In genomic region chr10:98134117-98134430, GRCh38 we compare ENCODE assay signal across 8 cellular contexts. TPM values are rescaled to one million over a fixed set of nuclear protein-coding genes. Genes with fewer than 3 reads are reported as not detected.
DNase-seq lines count a peak whose midpoint lies in the region; ATAC-seq and TF ChIP-seq lines count a peak whose summit lies in the region.

No MANE protein-coding gene starts in this region.

- intact Hi-C loops in psoas muscle (cut with DNase I) = no loop called here

- TF ChIP-seq POLR2A in Peyer's patch (IDR thresholded peaks at IDR 0.05) = no peak

- ATAC-seq in esophagus mucosa (peak; percentile 36), psoas muscle (peak in 1 of 4 donors; percentile 29), HG02588 (IDR thresholded peaks at IDR 0.05; ENCODE audit: unreplicated experiment) (no peak)

- H3K9me3 ChIP-seq in Peyer's patch (no peaks in the 10 kb centered on the region), psoas muscle (no peaks in the 10 kb centered on the region)

- H3K27me3 ChIP-seq in Peyer's patch = no peaks in the 10 kb centered on the region
- H3K27me3 ChIP-seq in psoas muscle (ENCODE audit: insufficient read depth in 3 of 3, low read length in 2 of 3) = no peaks in the 10 kb centered on the region

- WGBS in psoas muscle, 3 donors = 54 to 71% (median 61%) methylated on average over 5 of the region's 5 CpGs

- peak overlapping the region; percentile 86 for H3K4me3 ChIP-seq in GM12875 (ENCODE audit: low read depth, low read length)
- H3K4me3 ChIP-seq in Peyer's patch = peak overlapping the region; percentile 85 to 98 (median 92)
- peak overlapping the region; percentile 100 for H3K4me3 ChIP-seq in psoas muscle

- H3K27ac ChIP-seq in Peyer's patch (peak overlapping the region; percentile 90 to 95 (median 91)), psoas muscle (peak overlapping the region; percentile 99)

- H3K36me3 ChIP-seq in Peyer's patch (no peaks in the 10 kb centered on the region), psoas muscle (ENCODE audit: insufficient read depth in 1 of 2, low read depth in 1 of 2) (no peaks in the 10 kb centered on the region)

- H3K4me1 ChIP-seq in Peyer's patch (peaks cover 0 to 28% (median 2%) of the 10 kb centered on the region in 4 donors), psoas muscle (peaks cover 13% of the 10 kb centered on the region)

- DNase-seq in Peyer's patch (no peak), psoas muscle (no peak), nucleus accumbens (lab: John Stamatoyannopoulos, UW) (no peak), GM10266 (ENCODE audit: extremely low spot score) (no peak)
- DNase-seq in stimulated activated naive CD4-positive, alpha-beta T cell treated with Interleukin-2 at 50 U/mL for 16 hours (lab: John Stamatoyannopoulos, UW) = no peak

- TF ChIP-seq CTCF in GM12875 (IDR thresholded peaks at IDR 0.05; ENCODE audit: borderline replicate concordance, insufficient read depth, low read depth, low read length) = no peak
- TF ChIP-seq CTCF in Peyer's patch (IDR thresholded peaks at IDR 0.05) = no peak
- TF ChIP-seq CTCF in psoas muscle (IDR thresholded peaks at IDR 0.05) = no peak
- TF ChIP-seq CTCF in GM10266 (IDR thresholded peaks at IDR 0.05; ENCODE audit: control insufficient read depth, insufficient read depth, low read depth, missing control alignments) = no peak

RNA-seq across cellular contexts. Expression of gene R3HCC1L, which starts 0.4 kb away (rescaled TPM):
- total RNA-seq in Peyer's patch = 10 to 100 TPM; 16.4 to 22.3 (median 18.8) TPM
- 7.7 TPM for total RNA-seq in esophagus mucosa
- total RNA-seq in psoas muscle = 10 to 100 TPM in 1 of 4 donors, 1 to 10 TPM in 3; 5.2 to 10.3 (median 5.7) TPM
- polyA plus RNA-seq in psoas muscle = 10 to 100 TPM in 2 of 3 donors, 1 to 10 TPM in 1; 6.2 to 18.3 (median 11.4) TPM
